Comparison of ENCODE assay signal across 18 cellular contexts in the genomic region with DNA sequence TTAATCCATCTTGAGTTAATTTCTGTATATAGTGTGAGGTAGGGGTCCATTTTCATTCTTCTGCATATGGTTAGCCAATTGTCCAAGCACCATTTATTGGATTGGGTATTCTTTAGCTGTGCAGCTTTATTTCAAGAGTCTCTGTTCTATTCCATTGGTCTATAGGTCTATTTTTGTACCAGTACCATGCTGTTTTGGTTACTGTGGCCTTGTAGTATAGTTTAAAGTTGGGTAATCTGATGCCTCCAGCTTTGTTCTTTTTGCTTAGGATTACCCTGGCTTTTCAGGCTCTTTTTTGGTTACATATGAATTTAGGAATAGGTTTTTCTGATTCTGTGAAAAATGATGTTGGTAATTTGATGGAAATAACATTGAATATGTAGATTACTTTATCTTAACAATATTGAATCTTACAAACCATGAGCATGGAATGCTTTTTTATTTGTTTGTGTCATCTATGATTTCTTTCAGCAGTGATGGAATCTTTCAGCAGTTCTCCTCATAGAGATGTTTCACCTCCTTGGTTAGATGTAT. TPM values are rescaled to one million over a fixed set of nuclear protein-coding genes. Genes with fewer than 3 reads are reported as not detected.
DNase-seq lines count a peak whose midpoint lies in the region; ATAC-seq, FAIRE-seq and TF ChIP-seq lines count a peak whose summit lies in the region.
"Had no signal": no experiment of that assay in that cellular context is flagged by ENCODE, and none has a peak within 500 bp of the region (broad histone marks: within the 10 kb centered on the region; RNA-seq: fewer than 3 reads in every experiment).

No MANE protein-coding gene starts in this region.

- TF ChIP-seq RAD21 in K562 (CRISPR knock-in tag; conservative IDR thresholded peaks at IDR 0.05 in 1 of 2, IDR thresholded peaks at IDR 0.05 in 1 of 2), result no peak

- H4K20me1 ChIP-seq in BLaER1 treated with 17β-estradiol and CSF1 and Interleukin-3, amounts not matched to agents 10 nM and 100 nM, result no peaks in the 10 kb centered on the region
- H4K20me1 ChIP-seq in OCI-LY3 (ENCODE audit: insufficient read depth, low read length), result no peaks in the 10 kb centered on the region
- H4K20me1 ChIP-seq in K562 (replicated peaks; ENCODE audit: control insufficient read depth, insufficient read depth, low read length), result no peaks in the 10 kb centered on the region

- FAIRE-seq in GM12892 (lab: Jason Lieb, UNC), result peak; percentile 33
- no peak for FAIRE-seq in K562 (lab: Jason Lieb, UNC)
- FAIRE-seq: H54 had no signal

- no TSS peak for BruUV-seq in K562 (replicated peaks; lab: Mats Ljungman, UMichigan)

- no peaks in the 10 kb centered on the region for H3K27me3 ChIP-seq in BLaER1 treated with 17β-estradiol and CSF1 and Interleukin-3, amounts not matched to agents 10 nM and 100 nM
- H3K27me3 ChIP-seq in OCI-LY3 (ENCODE audit: low read depth, low read length), result no peaks in the 10 kb centered on the region
- no peaks in the 10 kb centered on the region for H3K27me3 ChIP-seq in K562 (ENCODE audit: control insufficient read depth in 2 of 2, insufficient read depth in 2 of 2, low read length in 2 of 2)

- peak overlapping the region in 4 of 11 experiments; percentile 58 to 71 (median 64); a peak in 4 of 22 replicates for H3K4me2 ChIP-seq in BLaER1 treated with 17β-estradiol and CSF1 and Interleukin-3, amounts not matched to agents 10 nM and 100 nM
- H3K4me2 ChIP-seq in OCI-LY3 (ENCODE audit: low read length) (no peak overlapping the region), K562 (ENCODE audit: insufficient read depth, low read length) (no peak overlapping the region)

- H3K9ac ChIP-seq in BLaER1 treated with 17β-estradiol and CSF1 and Interleukin-3, amounts not matched to agents 10 nM and 100 nM, result no peak overlapping the region
- H3K9ac ChIP-seq in OCI-LY3 (ENCODE audit: low read length) (no peak overlapping the region), K562 (ENCODE audit: insufficient read depth in 1 of 2, low read depth in 2 of 2, low read length in 2 of 2) (no peak overlapping the region)

- H3K27ac ChIP-seq in BLaER1 treated with 17β-estradiol and CSF1 and Interleukin-3, amounts not matched to agents 10 nM and 100 nM, result peak overlapping the region in 6 of 11 experiments; percentile 14 to 53 (median 46); a peak in 7 of 22 replicates
- H3K27ac ChIP-seq in OCI-LY3 (ENCODE audit: low read length) (peak overlapping the region; percentile 49; the same call in 1 of the 2 replicates), K562 (ENCODE audit: extremely low read depth, low read depth, low read length) (peak overlapping the region; percentile 59; the same call in 2 of the 3 replicates)
- H3K27ac ChIP-seq: C4-2B had no signal

- no peak for TF ChIP-seq EP300 in K562 (IDR thresholded peaks at IDR 0.05; ENCODE audit: low read length)

- intact Hi-C loops in K562 (cut with micrococcal nuclease), result no loop called here

- peaks cover 36 to 62% (median 48%) of the 10 kb centered on the region in 10 experiments for H3K4me1 ChIP-seq in BLaER1 treated with 17β-estradiol and CSF1 and Interleukin-3, amounts not matched to agents 10 nM and 100 nM
- H3K4me1 ChIP-seq in OCI-LY3 (ENCODE audit: low read length), result peaks cover 60% of the 10 kb centered on the region
- H3K4me1 ChIP-seq in K562 (replicated peaks in 1 of 2; ENCODE audit: control insufficient read depth in 2 of 2, insufficient read depth in 2 of 2, low read length in 2 of 2), result peaks cover 16 to 61% of the 10 kb centered on the region in 2 experiments
- H3K4me1 ChIP-seq: HAP-1 had no signal

- DNase-seq in GM12892 (ENCODE audit: insufficient read length) (no peak), K562 (ENCODE audit: extremely low read depth in 1 of 4, low spot score in 3 of 4) (no peak)
- no peak for DNase-seq in activated CD8-positive, alpha-beta memory T cell treated with anti-CD3 and anti-CD28 coated beads, Interleukin-2, amount 50 U/mL, for 4 hours
- DNase-seq: Calu3; CD4-positive, alpha-beta T cell; CD8-positive, alpha-beta memory T cell; COR-L47; DMS53; GOT3; HFFc6 had no signal

- H2AFZ ChIP-seq in OCI-LY3 (ENCODE audit: low read depth, low read length) (no peak overlapping the region), K562 (ENCODE audit: low read depth, low read length) (no peak overlapping the region)

- POLR2A ChIA-PET in K562 (lab: Yijun Ruan, JAX), result no interaction called here

- CTCF ChIA-PET in K562 (lab: Yijun Ruan, JAX; ENCODE audit: low intra/inter-chr PET ratio), result no interaction called here

- no peak overlapping the region for H3K4me3 ChIP-seq in BLaER1 treated with 17β-estradiol and CSF1 and Interleukin-3, amounts not matched to agents 10 nM and 100 nM
- H3K4me3 ChIP-seq in OCI-LY3 (ENCODE audit: low read length), result no peak overlapping the region
- no peak overlapping the region for H3K4me3 ChIP-seq in K562
- H3K4me3 ChIP-seq: HAP-1 had no signal

- TF ChIP-seq CTCF in OCI-LY3 (IDR thresholded peaks at IDR 0.05; ENCODE audit: low read depth, low read length), result no peak
- no peak for TF ChIP-seq CTCF in K562 (IDR thresholded peaks at IDR 0.05 in 2 of 3, conservative IDR thresholded peaks at IDR 0.05 in 1 of 3; ENCODE audit: insufficient read depth in 2 of 3, low read depth in 1 of 3, low read length in 3 of 3)

- no peaks in the 10 kb centered on the region for H3K36me3 ChIP-seq in BLaER1 treated with 17β-estradiol and CSF1 and Interleukin-3, amounts not matched to agents 10 nM and 100 nM
- peaks cover 3% of the 10 kb centered on the region for H3K36me3 ChIP-seq in OCI-LY3 (replicated peaks; ENCODE audit: low read depth, low read length)
- H3K36me3 ChIP-seq in K562 (ENCODE audit: control insufficient read depth, insufficient read depth, low read length), result no peaks in the 10 kb centered on the region; the same call in 2 of the 3 replicates
- H3K36me3 ChIP-seq: HAP-1 had no signal

- peaks cover 13 to 45% (median 25%) of the 10 kb centered on the region in 11 experiments for H3K9me3 ChIP-seq in BLaER1 treated with 17β-estradiol and CSF1 and Interleukin-3, amounts not matched to agents 10 nM and 100 nM (replicated peaks in 1 of 11)
- H3K9me3 ChIP-seq in OCI-LY3 (ENCODE audit: insufficient read depth, low read length) (peaks cover 6% of the 10 kb centered on the region; the same call in 1 of the 2 replicates), K562 (replicated peaks; ENCODE audit: control insufficient read depth, insufficient read depth, low read depth, low read length) (peaks cover 4% of the 10 kb centered on the region)
- H3K9me3 ChIP-seq: HAP-1 had no signal

- in situ Hi-C loops in K562 (cut with MboI), result no loop called here

- ATAC-seq in K562 (no peak), HG03520 (IDR thresholded peaks at IDR 0.05; ENCODE audit: unreplicated experiment) (no peak), GM21786 (IDR thresholded peaks at IDR 0.05; ENCODE audit: unreplicated experiment) (no peak), GM19351 (IDR thresholded peaks at IDR 0.05; ENCODE audit: unreplicated experiment) (no peak)

- H3K79me2 ChIP-seq in OCI-LY3 (ENCODE audit: low read length) (no peaks in the 10 kb centered on the region), K562 (ENCODE audit: control insufficient read depth, insufficient read depth, low read length) (no peaks in the 10 kb centered on the region)

- H3K9me1 ChIP-seq in K562 (ENCODE audit: control insufficient read depth, insufficient read depth, low read length), result no peaks in the 10 kb centered on the region

- TF ChIP-seq POLR2A in GM12892 (IDR thresholded peaks at IDR 0.05; ENCODE audit: low read depth, low read length) (no peak), K562 (conservative IDR thresholded peaks at IDR 0.05) (no peak)

TF ChIP-seq in K562, 482 proteins besides CTCF, POLR2A, EP300 and RAD21 (continues in another document):
- TF ChIP-seq DMBX1 (CRISPR knock-in tag; IDR thresholded peaks at IDR 0.05; ENCODE audit: borderline replicate concordance), result 0 out of 2 replicates have a peak, but pooled peaks have one; percentile 12
- peak; percentile 17; the same call in 1 of the 2 replicates for TF ChIP-seq ADNP (tag; IDR thresholded peaks at IDR 0.05)
- TF ChIP-seq FOXP1 (CRISPR knock-in tag; IDR thresholded peaks at IDR 0.05), result no peak
- TF ChIP-seq, protein P1, sequence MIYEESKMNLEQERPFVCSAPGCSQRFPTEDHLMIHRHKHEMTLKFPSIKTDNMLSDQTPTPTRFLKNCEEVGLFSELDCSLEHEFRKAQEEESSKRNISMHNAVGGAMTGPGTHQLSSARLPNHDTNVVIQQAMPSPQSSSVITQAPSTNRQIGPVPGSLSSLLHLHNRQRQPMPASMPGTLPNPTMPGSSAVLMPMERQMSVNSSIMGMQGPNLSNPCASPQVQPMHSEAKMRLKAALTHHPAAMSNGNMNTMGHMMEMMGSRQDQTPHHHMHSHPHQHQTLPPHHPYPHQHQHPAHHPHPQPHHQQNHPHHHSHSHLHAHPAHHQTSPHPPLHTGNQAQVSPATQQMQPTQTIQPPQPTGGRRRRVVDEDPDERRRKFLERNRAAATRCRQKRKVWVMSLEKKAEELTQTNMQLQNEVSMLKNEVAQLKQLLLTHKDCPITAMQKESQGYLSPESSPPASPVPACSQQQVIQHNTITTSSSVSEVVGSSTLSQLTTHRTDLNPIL (CRISPR knock-in tag; IDR thresholded peaks at IDR 0.05), result 0 out of 2 replicates have a peak, but pooled peaks have one; percentile 33
- TF ChIP-seq KDM1A (IDR thresholded peaks at IDR 0.05), result peak in 1 of 2 experiments; percentile 5; a peak in 1 of 4 replicates

RNA-seq across cellular contexts. Expression of a gene that starts 47.0 kb away (rescaled TPM):
- polyA plus RNA-seq in GM12892 (2012; ENCODE audit: missing spikeins), result 172 TPM
- total RNA-seq in K562 (2011; cell fraction: chromatin; rRNA removed; ENCODE audit: low replicate concordance), result 14.3 and 18.6 TPM in 2 replicates
- total RNA-seq in K562 (2011; cell fraction: nucleolus; rRNA removed), result 8.0 and 9.1 TPM in 2 replicates
- total RNA-seq in K562 (2011; cell fraction: nucleoplasm; rRNA removed), result 10.2 and 11.3 TPM in 2 replicates
- 5.9 and 6.2 TPM in 2 replicates for total RNA-seq in K562 (2014; rRNA removed)
- 6.5 and 6.9 TPM in 2 replicates for total RNA-seq in K562 (2014; rRNA removed; fragmentation: Illumina TruSeq; extraction: Trizol)
- total RNA-seq in K562 (2015; rRNA removed; fragmentation: Illumina TruSeq; extraction: Trizol), result 4.6 TPM in 2 replicates
- 12.5 and 17.0 TPM in 2 replicates for total RNA-seq in K562 (2021)
- polyA plus RNA-seq in K562 (2011; rRNA removed), result 6.4 and 11.8 TPM in 2 replicates
- 2.5 and 5.0 TPM in 2 replicates for polyA plus RNA-seq in K562 (2011; cell fraction: cytosol; rRNA removed)
- polyA plus RNA-seq in K562 (2011; cell fraction: nucleus; rRNA removed), result 21.1 and 33.6 TPM in 2 replicates
- polyA plus RNA-seq in K562 (2012), result 5.7 and 26.6 TPM in 2 replicates
- 9.8 and 11.5 TPM in 2 replicates for polyA plus RNA-seq in K562 (2014; fragmentation: Illumina TruSeq; extraction: Trizol)
- 1 to 10 TPM in 1 of 2 experiments, under 1 TPM in 1; 0.79 to 1.3 TPM for polyA plus RNA-seq in K562 (2014; fragmentation: Nextera tagmentation; extraction: Ambion mirVana)
- 9.2 and 9.5 TPM in 2 replicates for polyA plus RNA-seq in K562 (2014; rRNA removed)
- 5.4 and 11.3 TPM in 2 replicates for polyA minus RNA-seq in K562 (2011; rRNA and poly(A)+ RNA removed)
- 2.9 and 4.6 TPM in 2 replicates for polyA minus RNA-seq in K562 (2011; cell fraction: cytosol; rRNA and poly(A)+ RNA removed)
- 6.7 and 20.5 TPM in 2 replicates for polyA minus RNA-seq in K562 (2011; cell fraction: nucleus; rRNA and poly(A)+ RNA removed)
